ENCODE assay signal across 11 cellular contexts in genomic region chr2:20211860-20212458, GRCh38. TPM values are rescaled to one million over a fixed set of nuclear protein-coding genes. Genes with fewer than 3 reads are reported as not detected.
DNase-seq lines count a peak whose midpoint lies in the region; ATAC-seq, FAIRE-seq and TF ChIP-seq lines count a peak whose summit lies in the region.
"Had no signal": no experiment of that assay in that cellular context is flagged by ENCODE, and none has a peak within 500 bp of the region (broad histone marks: within the 10 kb centered on the region; RNA-seq: fewer than 3 reads in every experiment).

No MANE protein-coding gene starts in this region.

- ATAC-seq in GM18858 (IDR thresholded peaks at IDR 0.05; ENCODE audit: unreplicated experiment), result peak; percentile 1
- no peak for ATAC-seq in left lobe of liver

- no peak for TF ChIP-seq CTCF in VCaP (conservative IDR thresholded peaks at IDR 0.05)

- H3K27ac ChIP-seq in VCaP, result peak overlapping the region; percentile 76

- DNase-seq in left lobe of liver (ENCODE audit: low spot score) (peak; percentile 50), retina (peak; percentile 47), GM12891 (ENCODE audit: insufficient read length, low spot score) (no peak), HK-2 (ENCODE audit: unreplicated experiment) (no peak), NCI-H1694 treated with DMSO at 0.1 percent for 48 hours (lab: John Stamatoyannopoulos, UW) (no peak), EL (no peak)
- DNase-seq: Caco-2; effector memory CD4-positive, alpha-beta T cell; naive B cell had no signal

- TF ChIP-seq POLR2A in GM12891 (IDR thresholded peaks at IDR 0.05; ENCODE audit: low read depth, low read length), result no peak

- no peak for FAIRE-seq in GM12891 (lab: Jason Lieb, UNC)

TF ChIP-seq in GM12891, 5 proteins besides CTCF, POLR2A, EP300 and RAD21:
- TF ChIP-seq POU2F2 (IDR thresholded peaks at IDR 0.05; ENCODE audit: low read depth, low read length) (no peak), POLR2AphosphoS5 (IDR thresholded peaks at IDR 0.05; ENCODE audit: low read depth, low read length) (no peak)
TF ChIP-seq in GM12891: peak in this region for 0.

RNA-seq across cellular contexts. Expression of gene SDC1, which starts 13.0 kb away (rescaled TPM):
- 537 TPM for total RNA-seq in left lobe of liver
- 25.5 TPM for polyA plus RNA-seq in GM12891 (2012; ENCODE audit: low read depth, missing spikeins)

Comparison
In these comparisons a context has a peak if more than half of its experiments do, and no peak if none do; other contexts are left out.
1. DNase-seq: peak in left lobe of liver (single experiment) and retina (single experiment); none in GM12891 (single experiment), HK-2 (single experiment), NCI-H1694 treated with DMSO at 0.1 percent for 48 hours (single experiment) and EL (single experiment).